Comparison of ENCODE assay signal across 19 cellular contexts in the genomic region with DNA sequence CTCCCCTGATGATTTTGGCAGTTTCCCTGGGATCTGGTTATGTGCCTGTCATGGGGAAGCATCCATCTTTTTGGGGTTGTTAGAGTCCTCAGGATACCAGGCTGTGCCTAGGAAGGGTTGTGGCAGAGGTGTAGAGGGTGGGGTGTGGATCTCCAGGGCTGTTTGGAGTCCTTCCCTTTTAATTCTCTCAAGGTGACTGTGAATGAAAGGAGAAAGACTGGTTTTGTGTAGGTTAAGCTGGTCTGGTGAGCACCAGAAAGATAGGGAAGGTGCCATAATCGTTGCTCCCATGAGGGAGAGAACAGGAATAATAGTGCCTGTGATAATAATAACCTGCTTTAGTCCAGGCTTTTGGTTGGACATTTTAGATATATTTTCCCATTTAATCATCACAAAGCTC. TPM values are rescaled to one million over a fixed set of nuclear protein-coding genes. Genes with fewer than 3 reads are reported as not detected.
DNase-seq lines count a peak whose midpoint lies in the region; ATAC-seq, FAIRE-seq and TF ChIP-seq lines count a peak whose summit lies in the region.
"Had no signal": no experiment of that assay in that cellular context is flagged by ENCODE, and none has a peak within 500 bp of the region (broad histone marks: within the 10 kb centered on the region; RNA-seq: fewer than 3 reads in every experiment).

No MANE protein-coding gene starts in this region.

- no peak overlapping the region for H3K9ac ChIP-seq in keratinocyte (ENCODE audit: control insufficient read depth, extremely low read depth, insufficient read depth, low read length)
- H3K9ac ChIP-seq: BLaER1 had no signal

- peak overlapping the region; percentile 17 for H3K4me3 Mint-ChIP-seq in CD4-positive, alpha-beta T cell
- no peak overlapping the region for H3K4me3 Mint-ChIP-seq in stimulated activated effector memory CD8-positive, alpha-beta T cell treated with anti-CD3 and anti-CD28 coated beads, Interleukin-12 subunit alpha, Interleukin-12 subunit beta, amount 100 ng/mL, for 72 hours

- no peaks in the 10 kb centered on the region for H3K9me3 ChIP-seq in CD4-positive, alpha-beta T cell (ENCODE audit: control insufficient read depth, low read length)
- H3K9me3 ChIP-seq in keratinocyte (ENCODE audit: control insufficient read depth, low read depth, low read length) = no peaks in the 10 kb centered on the region

- H3K4me3 ChIP-seq in bronchial epithelial cell (ENCODE audit: low read depth, low read length) (no peak overlapping the region), keratinocyte (ENCODE audit: control insufficient read depth in 2 of 3, extremely low read depth in 1 of 3, insufficient read depth in 2 of 3, low read depth in 1 of 3, low read length in 3 of 3) (no peak overlapping the region)
- H3K4me3 ChIP-seq: BLaER1, K562 had no signal

- H3K9me1 ChIP-seq in keratinocyte (ENCODE audit: control insufficient read depth, extremely low read depth, insufficient read depth, low read length) = peaks cover 2% of the 10 kb centered on the region

- intact Hi-C loops in CD4-positive, alpha-beta T cell (cut with DNase I, micrococcal nuclease) = no loop called here

- no peak for ATAC-seq in CD4-positive, alpha-beta T cell (ENCODE audit: poor library complexity)
- ATAC-seq in stimulated activated effector memory CD8-positive, alpha-beta T cell treated with anti-CD3 and anti-CD28 coated beads, Interleukin-12 subunit alpha, Interleukin-12 subunit beta, amount 100 ng/mL, for 72 hours = no peak
- ATAC-seq in GM21447 (IDR thresholded peaks at IDR 0.05; ENCODE audit: unreplicated experiment) (no peak), HG02870 (IDR thresholded peaks at IDR 0.05; ENCODE audit: unreplicated experiment) (no peak)
- ATAC-seq: HCT116, K562 had no signal

- peaks cover 8% of the 10 kb centered on the region for H4K20me1 ChIP-seq in keratinocyte (ENCODE audit: control insufficient read depth, extremely low read depth, insufficient read depth, low read length)

- H2AFZ ChIP-seq in keratinocyte (ENCODE audit: control insufficient read depth, low read length) = no peak overlapping the region

- dilution Hi-C loops in keratinocyte (cut with MboI; ENCODE audit: extremely low pct_ligation_motif_present, low sequenced_read_pairs) = no loop called here

- no peak for DNase-seq in CD4-positive, alpha-beta T cell
- DNase-seq in bronchial epithelial cell (ENCODE audit: low read depth) = no peak
- no peak for DNase-seq in keratinocyte (ENCODE audit: low read depth, low spot score)
- no peak for DNase-seq in stimulated activated effector memory CD8-positive, alpha-beta T cell treated with anti-CD3 and anti-CD28 coated beads, Interleukin-12 subunit alpha, Interleukin-12 subunit beta, amount 100 ng/mL, for 72 hours (ENCODE audit: low spot score in 2 of 2)
- DNase-seq in NCI-H2107 (lab: John Stamatoyannopoulos, UW) = no peak
- DNase-seq: 8988T; AML-193; CD4-positive, CD25-positive, alpha-beta regulatory T cell; COR-L47; DND-41; GDM1 had no signal

- peaks cover 91% of the 10 kb centered on the region for H3K4me1 Mint-ChIP-seq in CD4-positive, alpha-beta T cell (ENCODE audit: low read depth)
- H3K4me1 Mint-ChIP-seq in stimulated activated effector memory CD8-positive, alpha-beta T cell treated with anti-CD3 and anti-CD28 coated beads, Interleukin-12 subunit alpha, Interleukin-12 subunit beta, amount 100 ng/mL, for 72 hours = peaks cover 62% of the 10 kb centered on the region

- no peak for TF ChIP-seq CTCF in CD4-positive, alpha-beta T cell (IDR thresholded peaks at IDR 0.05)
- TF ChIP-seq CTCF in bronchial epithelial cell (IDR thresholded peaks at IDR 0.05; ENCODE audit: insufficient read depth, low read length, severe bottlenecking) (no peak), keratinocyte (optimal IDR thresholded peaks at IDR 0.05 in 1 of 3, IDR thresholded peaks at IDR 0.05 in 1 of 3, conservative IDR thresholded peaks at IDR 0.05 in 1 of 3; ENCODE audit: extremely low read depth in 1 of 3, insufficient read depth in 2 of 3, low read length in 3 of 3) (no peak)

- FAIRE-seq in bronchial epithelial cell (lab: Jason Lieb, UNC) = peak; percentile 28
- FAIRE-seq in keratinocyte (lab: Jason Lieb, UNC) = peak; percentile 5
- FAIRE-seq: GM12892, GM19239, H54, K562 had no signal

- POLR2A ChIA-PET in CD4-positive, alpha-beta T cell (lab: Charles Lee) = interaction anchor here (11.4 kb wide), 1 partner anchor 29 kb away, joined by 389 read pairs; a partner anchor contains a TSS

- H3K9me3 Mint-ChIP-seq in CD4-positive, alpha-beta T cell = no peaks in the 10 kb centered on the region
- H3K9me3 Mint-ChIP-seq in stimulated activated effector memory CD8-positive, alpha-beta T cell treated with anti-CD3 and anti-CD28 coated beads, Interleukin-12 subunit alpha, Interleukin-12 subunit beta, amount 100 ng/mL, for 72 hours = no peaks in the 10 kb centered on the region

- no peaks in the 10 kb centered on the region for H3K27me3 Mint-ChIP-seq in CD4-positive, alpha-beta T cell
- H3K27me3 Mint-ChIP-seq: CD4-positive, CD25-positive, alpha-beta regulatory T cell had no signal

- H3K36me3 Mint-ChIP-seq in CD4-positive, alpha-beta T cell (ENCODE audit: low read depth) = peaks cover 5% of the 10 kb centered on the region
- no peaks in the 10 kb centered on the region for H3K36me3 Mint-ChIP-seq in stimulated activated effector memory CD8-positive, alpha-beta T cell treated with anti-CD3 and anti-CD28 coated beads, Interleukin-12 subunit alpha, Interleukin-12 subunit beta, amount 100 ng/mL, for 72 hours

- H3K79me2 ChIP-seq in keratinocyte (ENCODE audit: control insufficient read depth, insufficient read depth, low read length) = peaks cover 94% of the 10 kb centered on the region

- H3K27ac Mint-ChIP-seq in CD4-positive, alpha-beta T cell = no peak overlapping the region
- H3K27ac Mint-ChIP-seq in stimulated activated effector memory CD8-positive, alpha-beta T cell treated with anti-CD3 and anti-CD28 coated beads, Interleukin-12 subunit alpha, Interleukin-12 subunit beta, amount 100 ng/mL, for 72 hours = peak overlapping the region; percentile 26

- no peaks in the 10 kb centered on the region for H3K36me3 ChIP-seq in bronchial epithelial cell (ENCODE audit: control insufficient read depth, insufficient read depth, low read length)
- H3K36me3 ChIP-seq in keratinocyte (ENCODE audit: control insufficient read depth in 2 of 2, extremely low read depth in 1 of 2, insufficient read depth in 2 of 2, low read length in 2 of 2) = peaks cover 0 to 9% of the 10 kb centered on the region in 2 experiments

- H3K4me1 ChIP-seq in keratinocyte (ENCODE audit: control insufficient read depth, extremely low read depth, insufficient read depth, low read length) = peaks cover 36% of the 10 kb centered on the region

- H3K27ac ChIP-seq in CD4-positive, alpha-beta T cell (ENCODE audit: low read depth, low read length) = no peak overlapping the region
- no peak overlapping the region for H3K27ac ChIP-seq in keratinocyte (ENCODE audit: control insufficient read depth, insufficient read depth, low read length)
- H3K27ac ChIP-seq: BLaER1 had no signal

- CTCF ChIA-PET in CD4-positive, alpha-beta T cell (lab: Charles Lee) = no interaction called here

- H3K4me2 ChIP-seq in keratinocyte (ENCODE audit: control insufficient read depth, extremely low read depth, insufficient read depth, low read depth, low read length) = no peak overlapping the region
- H3K4me2 ChIP-seq: BLaER1 had no signal

- H3K27me3 ChIP-seq in CD4-positive, alpha-beta T cell (ENCODE audit: control insufficient read depth, insufficient read depth, low read length) = no peaks in the 10 kb centered on the region
- no peaks in the 10 kb centered on the region for H3K27me3 ChIP-seq in bronchial epithelial cell (ENCODE audit: control insufficient read depth, insufficient read depth, low read length)
- no peaks in the 10 kb centered on the region for H3K27me3 ChIP-seq in keratinocyte (ENCODE audit: control insufficient read depth, extremely low read depth, insufficient read depth, low read length)
- H3K27me3 ChIP-seq: BLaER1 had no signal

RNA-seq across cellular contexts. Expression of a gene that starts 7.0 kb away (rescaled TPM):
- 10 to 100 TPM; 22.4 to 22.6 TPM for total RNA-seq in CD4-positive, alpha-beta T cell
- 27.9 and 29.8 TPM in 2 replicates for total RNA-seq in bronchial epithelial cell
- polyA plus RNA-seq in keratinocyte = 27.7 to 37.3 TPM (median 28.7 TPM) in 3 replicates
- 107 TPM for polyA plus RNA-seq in keratinocyte (2011; ENCODE audit: low read depth)
- 20.5 and 41.7 TPM in 2 replicates for polyA plus RNA-seq in keratinocyte (2011; cell fraction: cytosol; rRNA removed)
- 25.1 and 27.6 TPM in 2 replicates for polyA plus RNA-seq in keratinocyte (2011; cell fraction: nucleus; rRNA removed)
- 23.8 and 24.2 TPM in 2 replicates for polyA plus RNA-seq in keratinocyte (2012; ENCODE audit: low replicate concordance)
- 9.7 to 56.5 TPM (median 36.9 TPM) in 3 replicates for polyA minus RNA-seq in keratinocyte
- polyA minus RNA-seq in keratinocyte (2011; cell fraction: cytosol; rRNA and poly(A)+ RNA removed) = 28.8 TPM
- 24.4 and 44.0 TPM in 2 replicates for polyA minus RNA-seq in keratinocyte (2011; cell fraction: nucleus; rRNA and poly(A)+ RNA removed)

RNA-seq across cellular contexts. Expression of a gene that starts 30.4 kb away (rescaled TPM):
- 10 to 100 TPM; 11.4 to 11.5 TPM for total RNA-seq in CD4-positive, alpha-beta T cell
- 7.9 and 9.5 TPM in 2 replicates for total RNA-seq in bronchial epithelial cell
- polyA plus RNA-seq in keratinocyte = 6.3 to 8.4 TPM (median 7.7 TPM) in 3 replicates
- polyA plus RNA-seq in keratinocyte (2011; ENCODE audit: low read depth) = 3.3 TPM
- polyA plus RNA-seq in keratinocyte (2011; cell fraction: cytosol; rRNA removed) = 3.4 and 5.6 TPM in 2 replicates
- polyA plus RNA-seq in keratinocyte (2011; cell fraction: nucleus; rRNA removed) = 13.7 TPM in 2 replicates
- 4.7 and 6.9 TPM in 2 replicates for polyA plus RNA-seq in keratinocyte (2012; ENCODE audit: low replicate concordance)
- 3.6 to 6.8 TPM (median 6.5 TPM) in 3 replicates for polyA minus RNA-seq in keratinocyte
- polyA minus RNA-seq in keratinocyte (2011; cell fraction: cytosol; rRNA and poly(A)+ RNA removed) = 4.2 TPM
- 5.3 and 9.8 TPM in 2 replicates for polyA minus RNA-seq in keratinocyte (2011; cell fraction: nucleus; rRNA and poly(A)+ RNA removed)
